27 cellular contexts compared by ENCODE assay signal in the genomic region with DNA sequence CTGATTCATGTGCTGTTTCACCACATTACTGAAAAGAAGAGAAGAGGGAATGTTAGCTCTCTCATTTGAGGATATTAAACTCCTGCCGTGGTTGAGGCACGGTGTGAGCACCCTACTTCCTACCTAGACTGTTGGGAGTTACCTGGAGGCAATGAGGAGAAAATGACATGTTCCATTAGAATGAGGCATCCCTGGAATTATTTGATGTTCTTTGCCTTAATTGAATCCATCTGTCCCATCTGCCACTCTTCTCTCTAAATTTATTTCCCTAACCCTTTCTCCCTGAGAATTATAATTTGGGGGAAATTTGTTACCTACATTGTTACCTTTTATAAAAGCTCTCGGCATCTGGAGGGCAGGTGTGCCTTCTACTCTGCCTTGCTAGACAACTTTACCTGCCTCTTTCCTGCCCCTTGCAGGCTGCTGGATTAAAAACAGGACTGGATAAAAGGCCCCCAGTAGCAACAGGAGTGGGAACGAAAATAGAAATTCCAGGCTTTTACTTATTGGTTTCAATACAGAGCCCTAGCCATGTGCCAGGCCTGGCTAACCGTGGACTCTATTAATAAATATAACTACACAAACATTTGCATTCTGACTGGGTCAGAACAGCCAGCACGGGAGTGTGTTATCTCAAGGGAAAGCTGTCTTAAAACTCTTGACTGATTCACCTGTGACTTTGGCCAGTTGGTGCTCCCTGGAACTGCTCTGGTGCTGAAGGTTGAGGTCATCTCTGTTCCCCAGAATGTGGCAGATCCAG. TPM values are rescaled to one million over a fixed set of nuclear protein-coding genes. Genes with fewer than 3 reads are reported as not detected.
DNase-seq lines count a peak whose midpoint lies in the region; TF ChIP-seq lines count a peak whose summit lies in the region.
"Had no signal": no experiment of that assay in that cellular context is flagged by ENCODE, and none has a peak within 500 bp of the region (broad histone marks: within the 10 kb centered on the region; RNA-seq: fewer than 3 reads in every experiment).

No MANE protein-coding gene starts in this region.

- no peak for TF ChIP-seq CTCF in dorsolateral prefrontal cortex (IDR thresholded peaks at IDR 0.05 in 54 of 56, conservative IDR thresholded peaks at IDR 0.05 in 2 of 56; ENCODE audit: low read depth in 1 of 56, partially characterized antibody in 56 of 56)

- H3K36me3 ChIP-seq in adipocyte (ENCODE audit: control insufficient read depth, insufficient read depth, low read length, severe bottlenecking): peaks cover 5% of the 10 kb centered on the region
- H3K36me3 ChIP-seq: MG63, thyroid gland had no signal

- H3K9ac ChIP-seq in adipocyte (ENCODE audit: low read length): no peak overlapping the region

- H3K4me3 ChIP-seq in adipocyte (ENCODE audit: low read length): no peak overlapping the region
- H3K4me3 ChIP-seq in dorsolateral prefrontal cortex: no peak overlapping the region
- H3K4me3 ChIP-seq: lung, MG63, SJSA1, skin epidermis, thyroid gland had no signal

- H3K27me3 ChIP-seq in adipocyte (replicated peaks; ENCODE audit: control insufficient read depth, insufficient read depth, low read length) (no peaks in the 10 kb centered on the region), dorsolateral prefrontal cortex (no peaks in the 10 kb centered on the region)
- H3K27me3 ChIP-seq: MG63, SJSA1, thyroid gland had no signal

- in situ Hi-C loops in G401 (cut with HindIII; ENCODE audit: low sequenced_read_pairs): no loop called here

- peaks cover 31% of the 10 kb centered on the region for H3K4me1 ChIP-seq in adipocyte (ENCODE audit: control insufficient read depth, insufficient read depth, low read length)

- no peak overlapping the region for H3K27ac ChIP-seq in dorsolateral prefrontal cortex
- H3K27ac ChIP-seq: RWPE1, SJSA1, skin epidermis, thyroid gland had no signal

- no peaks in the 10 kb centered on the region for H3K9me3 ChIP-seq in adipocyte (ENCODE audit: control insufficient read depth, low read length)
- H3K9me3 ChIP-seq: MG63, SJSA1, thyroid gland had no signal

- intact Hi-C loops in dorsolateral prefrontal cortex (cut with DNase I): no loop called here

- DNase-seq in G401 (ENCODE audit: low spot score) (peak; percentile 48), NCI-H2081 (lab: John Stamatoyannopoulos, UW) (peak; percentile 62 to 88), adipocyte (ENCODE audit: low read depth) (peak; percentile 23), myocyte (ENCODE audit: low read depth) (peak; percentile 8), medulla oblongata (ENCODE audit: extremely low spot score) (no peak), NCI-H1105 (lab: John Stamatoyannopoulos, UW) (no peak), dorsolateral prefrontal cortex (no peak)
- DNase-seq: ACHN; activated CD4-positive, alpha-beta T cell treated with anti-CD3 and anti-CD28 coated beads, Interleukin-2, amount 50 U/mL, for 4 hours; activated gamma-delta T cell treated with Interleukin-2 at 50 U/mL for 16 hours; activated T-cell treated with anti-CD3 and anti-CD28 coated beads, Interleukin-2, amount 50 U/mL, for 48 hours; CD8-positive, alpha-beta memory T cell; central memory CD4-positive, alpha-beta T cell; dermis blood vessel endothelial cell; EL; hypothalamus; KBM-7; MG63; NCI-H2107; NCI-H510A; OCI-M1; stimulated activated CD4-positive, alpha-beta T cell treated with anti-CD3 and anti-CD28 coated beads, Interleukin-1b, Interleukin-23, amount 100 ng/mL, for 48 hours had no signal

RNA-seq across cellular contexts. Expression of gene ATXN7L1, which starts 4.4 kb away (rescaled TPM):
- total RNA-seq in G401 (2014; rRNA removed; shearing (Covaris generic)): 0.44 and 4.4 TPM in 2 replicates
- 4.3 and 5.1 TPM in 2 replicates for total RNA-seq in myocyte
- 3.4 TPM for polyA plus RNA-seq in myocyte (2012)
- total RNA-seq in dorsolateral prefrontal cortex: 10 to 100 TPM; 17.9 to 47.7 (median 29.0) TPM

Comparison
In these comparisons a context has a peak if more than half of its experiments do, and no peak if none do; other contexts are left out.
1. DNase-seq: peak in G401 (single experiment), NCI-H2081 (2 of 2), adipocyte (single experiment) and myocyte (single experiment); none in medulla oblongata (single experiment), NCI-H1105 (single experiment) and dorsolateral prefrontal cortex (0 of 10).